25 cellular contexts compared by ENCODE assay signal in the genomic region with DNA sequence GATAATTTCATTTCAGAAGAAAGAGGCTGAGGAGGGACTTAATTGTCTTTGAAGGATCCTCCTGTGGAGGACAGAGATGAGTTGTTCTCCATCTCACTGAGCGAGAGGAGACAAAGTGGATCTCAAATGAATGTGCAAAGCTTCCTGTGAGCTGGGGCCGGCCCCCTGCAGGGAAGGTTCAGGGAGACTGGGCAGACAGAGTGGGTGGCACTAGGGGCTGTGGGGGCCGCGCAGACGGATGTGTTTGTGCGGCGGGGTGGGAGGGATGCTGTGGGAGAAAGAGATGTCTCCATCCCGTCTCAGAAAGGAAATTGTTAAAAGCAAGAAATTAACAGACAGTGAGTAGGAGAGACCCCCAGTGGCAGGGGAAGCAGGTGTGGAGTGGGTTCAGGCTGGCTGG.
"Had no signal": no experiment of that assay in that cellular context is flagged by ENCODE, and none has a peak within 500 bp of the region (broad histone marks: within the 10 kb centered on the region; RNA-seq: fewer than 3 reads in every experiment).

No MANE protein-coding gene starts in this region.

- H3K36me3 ChIP-seq: esophagus squamous epithelium, left lung, lower lobe of right lung, pancreas, prostate gland, transverse colon had no signal

- DNase-seq: activated CD4-positive, alpha-beta memory T cell treated with anti-CD3 and anti-CD28 coated beads, Interleukin-2, amount 10 ng/mL, durations not matched to agents 7 days and 5 days; activated CD4-positive, alpha-beta T cell treated with anti-CD3 and anti-CD28 coated beads, Interleukin-2, amount 10 ng/mL, durations not matched to agents 7 days and 5 days; activated CD4-positive, CD25-positive, alpha-beta regulatory T cell treated with anti-CD3 and anti-CD28 coated beads, Interleukin-2, amount 50 U/mL, for 72 hours; activated CD8-positive, alpha-beta memory T cell treated with anti-CD3 and anti-CD28 coated beads, Interleukin-2, amount 50 U/mL, for 48 hours; activated gamma-delta T cell; activated naive CD4-positive, alpha-beta T cell treated with anti-CD3 and anti-CD28 coated beads, Interleukin-2, amount 10 ng/mL, durations not matched to agents 7 days and 5 days; activated naive CD8-positive, alpha-beta T cell treated with anti-CD3 and anti-CD28 coated beads, Interleukin-2, amount 50 U/mL, for 24 hours; activated T-cell treated with anti-CD3 and anti-CD28 coated beads, Interleukin-2, amount 50 U/mL, for 24 hours; dermis blood vessel endothelial cell; effector CD4-positive, alpha-beta T cell; esophagus squamous epithelium; foreskin melanocyte; left lung; lower lobe of right lung; mucosa of descending colon; nucleus accumbens; pancreas; stimulated activated CD4-positive, alpha-beta T cell treated with anti-CD3 and anti-CD28 coated beads, Interleukin-4, amount 100 ng/mL, for 1 hour; stimulated activated naive CD8-positive, alpha-beta T cell treated with anti-CD3 and anti-CD28 coated beads, Interleukin-15, Interleukin-2, amounts not matched to agents 100 U/mL and 50 U/mL, for 24 hours; T-helper 9 cell; testis; transverse colon had no signal

- H3K9me3 ChIP-seq: esophagus squamous epithelium, left lung, lower lobe of right lung, mucosa of descending colon, pancreas, prostate gland, testis, transverse colon had no signal

- H3K27me3 ChIP-seq: esophagus squamous epithelium, left lung, pancreas, testis, transverse colon had no signal

- H3K27me3 Mint-ChIP-seq: activated naive CD8-positive, alpha-beta T cell treated with anti-CD3 and anti-CD28 coated beads, Interleukin-2, amount 50 U/mL, for 24 hours; activated T-cell treated with anti-CD3 and anti-CD28 coated beads, Interleukin-2, amount 50 U/mL, for 24 hours had no signal

- H3K4me3 ChIP-seq: esophagus squamous epithelium, left lung, lower lobe of right lung, mucosa of descending colon, pancreas, prostate gland, testis, transverse colon had no signal

- ATAC-seq: activated naive CD8-positive, alpha-beta T cell treated with anti-CD3 and anti-CD28 coated beads, Interleukin-2, amount 50 U/mL, for 24 hours; left lung; lower lobe of right lung; natural killer cell treated with Interleukin-12 subunit alpha and Interleukin-12 subunit beta and Interleukin-15 and Interleukin-18, amount 100 ng/mL, for 72 hours; pancreas; stimulated activated naive CD8-positive, alpha-beta T cell treated with anti-CD3 and anti-CD28 coated beads, Interleukin-15, Interleukin-2, amounts not matched to agents 100 U/mL and 50 U/mL, for 24 hours had no signal

- H3K27ac Mint-ChIP-seq: activated CD4-positive, alpha-beta memory T cell treated with anti-CD3 and anti-CD28 coated beads, Interleukin-2, amount 10 ng/mL, durations not matched to agents 7 days and 5 days; activated CD4-positive, alpha-beta T cell treated with anti-CD3 and anti-CD28 coated beads, Interleukin-2, amount 10 ng/mL, durations not matched to agents 7 days and 5 days; activated naive CD4-positive, alpha-beta T cell treated with anti-CD3 and anti-CD28 coated beads, Interleukin-2, amount 10 ng/mL, durations not matched to agents 7 days and 5 days; activated naive CD8-positive, alpha-beta T cell treated with anti-CD3 and anti-CD28 coated beads, Interleukin-2, amount 50 U/mL, for 24 hours; activated T-cell treated with anti-CD3 and anti-CD28 coated beads, Interleukin-2, amount 50 U/mL, for 24 hours; natural killer cell treated with Interleukin-12 subunit alpha and Interleukin-12 subunit beta and Interleukin-15 and Interleukin-18, amount 100 ng/mL, for 72 hours; T-helper 1 cell treated with Interleukin-12 subunit alpha and Interleukin-12 subunit beta and Interleukin-4 antibody, amounts not matched to agents 30 μg/mL and 1 μg/mL, for 36 hours had no signal

- H3K4me1 Mint-ChIP-seq: activated CD4-positive, alpha-beta memory T cell treated with anti-CD3 and anti-CD28 coated beads, Interleukin-2, amount 10 ng/mL, durations not matched to agents 7 days and 5 days; activated CD4-positive, alpha-beta T cell treated with anti-CD3 and anti-CD28 coated beads, Interleukin-2, amount 10 ng/mL, durations not matched to agents 7 days and 5 days; activated naive CD4-positive, alpha-beta T cell treated with anti-CD3 and anti-CD28 coated beads, Interleukin-2, amount 10 ng/mL, durations not matched to agents 7 days and 5 days; activated naive CD8-positive, alpha-beta T cell treated with anti-CD3 and anti-CD28 coated beads, Interleukin-2, amount 50 U/mL, for 24 hours had no signal

- H3K4me1 ChIP-seq: left lung, lower lobe of right lung, pancreas, prostate gland, testis had no signal

- H3K4me3 Mint-ChIP-seq: activated CD4-positive, alpha-beta memory T cell treated with anti-CD3 and anti-CD28 coated beads, Interleukin-2, amount 10 ng/mL, durations not matched to agents 7 days and 5 days; activated CD4-positive, alpha-beta T cell treated with anti-CD3 and anti-CD28 coated beads, Interleukin-2, amount 10 ng/mL, durations not matched to agents 7 days and 5 days; activated naive CD4-positive, alpha-beta T cell treated with anti-CD3 and anti-CD28 coated beads, Interleukin-2, amount 10 ng/mL, durations not matched to agents 7 days and 5 days; activated naive CD8-positive, alpha-beta T cell treated with anti-CD3 and anti-CD28 coated beads, Interleukin-2, amount 50 U/mL, for 24 hours; activated T-cell treated with anti-CD3 and anti-CD28 coated beads, Interleukin-2, amount 50 U/mL, for 24 hours; natural killer cell treated with Interleukin-12 subunit alpha and Interleukin-12 subunit beta and Interleukin-15 and Interleukin-18, amount 100 ng/mL, for 72 hours; T-helper 1 cell treated with Interleukin-12 subunit alpha and Interleukin-12 subunit beta and Interleukin-4 antibody, amounts not matched to agents 30 μg/mL and 1 μg/mL, for 36 hours had no signal

- H3K36me3 Mint-ChIP-seq: activated naive CD4-positive, alpha-beta T cell treated with anti-CD3 and anti-CD28 coated beads, Interleukin-2, amount 10 ng/mL, durations not matched to agents 7 days and 5 days; natural killer cell treated with Interleukin-12 subunit alpha and Interleukin-12 subunit beta and Interleukin-15 and Interleukin-18, amount 100 ng/mL, for 72 hours had no signal

- H3K9me3 Mint-ChIP-seq: activated CD4-positive, alpha-beta memory T cell treated with anti-CD3 and anti-CD28 coated beads, Interleukin-2, amount 10 ng/mL, durations not matched to agents 7 days and 5 days; activated CD4-positive, alpha-beta T cell treated with anti-CD3 and anti-CD28 coated beads, Interleukin-2, amount 10 ng/mL, durations not matched to agents 7 days and 5 days; activated naive CD4-positive, alpha-beta T cell treated with anti-CD3 and anti-CD28 coated beads, Interleukin-2, amount 10 ng/mL, durations not matched to agents 7 days and 5 days; activated naive CD8-positive, alpha-beta T cell treated with anti-CD3 and anti-CD28 coated beads, Interleukin-2, amount 50 U/mL, for 24 hours; activated T-cell treated with anti-CD3 and anti-CD28 coated beads, Interleukin-2, amount 50 U/mL, for 24 hours; natural killer cell treated with Interleukin-12 subunit alpha and Interleukin-12 subunit beta and Interleukin-15 and Interleukin-18, amount 100 ng/mL, for 72 hours; T-helper 1 cell treated with Interleukin-12 subunit alpha and Interleukin-12 subunit beta and Interleukin-4 antibody, amounts not matched to agents 30 μg/mL and 1 μg/mL, for 36 hours had no signal
